Comparison of ENCODE assay signal across 17 cellular contexts in the genomic region with DNA sequence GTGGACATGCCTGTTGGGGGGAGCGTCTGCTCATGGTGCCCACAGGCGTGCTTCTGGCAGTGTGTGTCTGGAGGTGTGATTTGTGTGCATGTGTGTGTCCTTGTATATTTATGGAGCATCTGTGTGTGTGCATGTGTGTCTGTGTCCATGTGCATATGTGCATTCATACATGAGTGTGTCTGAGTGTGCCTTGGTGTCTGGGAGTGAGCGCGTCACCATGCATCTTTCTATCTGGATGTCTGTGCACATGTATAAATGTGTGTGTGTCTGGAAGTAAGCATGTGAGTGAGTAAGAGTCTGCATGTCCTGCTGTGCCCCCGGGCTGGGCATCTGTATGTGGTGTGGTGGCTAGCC. TPM values are rescaled to one million over a fixed set of nuclear protein-coding genes. Genes with fewer than 3 reads are reported as not detected.
DNase-seq lines count a peak whose midpoint lies in the region; ATAC-seq, FAIRE-seq and TF ChIP-seq lines count a peak whose summit lies in the region.
"Had no signal": no experiment of that assay in that cellular context is flagged by ENCODE, and none has a peak within 500 bp of the region (broad histone marks: within the 10 kb centered on the region; RNA-seq: fewer than 3 reads in every experiment).

No MANE protein-coding gene starts in this region.

- 38 to 70% methylated on average over 5 of the region's 5 CpGs for WGBS in esophagus squamous epithelium, 2 donors
- WGBS in neuronal stem cell (ENCODE audit: extremely low coverage in 2 of 2, insufficient read length in 2 of 2, insufficient replicate concordance in 1 of 2), 2 donors = no CpG with 5 or more reads among the region's 5 CpGs

- H3K36me3 Mint-ChIP-seq in activated naive CD4-positive, alpha-beta T cell treated with anti-CD3 and anti-CD28 coated beads for 36 hours (ENCODE audit: low read depth) = no peaks in the 10 kb centered on the region

- no peaks in the 10 kb centered on the region for H3K36me3 ChIP-seq in right atrium auricular region
- H3K36me3 ChIP-seq in esophagus squamous epithelium = no peaks in the 10 kb centered on the region
- no peaks in the 10 kb centered on the region for H3K36me3 ChIP-seq in neuronal stem cell (replicated peaks in 1 of 2; ENCODE audit: control insufficient read depth in 2 of 2, insufficient read depth in 2 of 2, low read length in 2 of 2)
- no peaks in the 10 kb centered on the region for H3K36me3 ChIP-seq in H7 (replicated peaks; ENCODE audit: control insufficient read depth, insufficient read depth, low read length)

- H3K27me3 ChIP-seq in right atrium auricular region = no peaks in the 10 kb centered on the region
- peaks cover 0 to 73% (median 0%) of the 10 kb centered on the region in 4 donors for H3K27me3 ChIP-seq in esophagus squamous epithelium
- H3K27me3 ChIP-seq in neuronal stem cell (ENCODE audit: control insufficient read depth in 3 of 3, insufficient read depth in 3 of 3, low read depth in 1 of 3, low read length in 3 of 3) = peaks cover 0 to 66% (median 21%) of the 10 kb centered on the region in 3 experiments
- H3K27me3 ChIP-seq in H7 (ENCODE audit: control insufficient read depth, insufficient read depth, low read length) = peaks cover 20% of the 10 kb centered on the region

- intact Hi-C loops in left cardiac atrium (cut with DNase I) = no loop called here
- intact Hi-C loops in esophagus squamous epithelium (cut with DNase I) = no loop called here
- intact Hi-C loops in activated naive CD4-positive, alpha-beta T cell treated with anti-CD3 and anti-CD28 coated beads for 36 hours (cut with micrococcal nuclease) = no loop called here

- H3K79me1 ChIP-seq in neuronal stem cell (ENCODE audit: low read depth, low read length) = no peaks in the 10 kb centered on the region

- DNase-seq in right atrium auricular region (ENCODE audit: low spot score) (no peak), left cardiac atrium (no peak), esophagus squamous epithelium (lab: John Stamatoyannopoulos, UW) (no peak), neuronal stem cell (ENCODE audit: low spot score) (no peak), urothelium cell line (ENCODE audit: low spot score) (no peak), AG08395 (ENCODE audit: low spot score) (no peak), H7 (no peak)
- DNase-seq in activated naive CD4-positive, alpha-beta T cell treated with anti-CD3 and anti-CD28 coated beads for 36 hours = no peak
- DNase-seq: activated CD8-positive, alpha-beta T cell treated with anti-CD3 and anti-CD28 coated beads, Interleukin-2, amount 10 ng/mL, durations not matched to agents 7 days and 5 days; effector CD4-positive, alpha-beta T cell; mucosa of descending colon; stimulated activated CD4-positive, alpha-beta T cell treated with anti-CD3 and anti-CD28 coated beads, Interleukin-2, amount 100 ng/mL, for 48 hours had no signal

- H3K27me3 Mint-ChIP-seq in activated naive CD4-positive, alpha-beta T cell treated with anti-CD3 and anti-CD28 coated beads for 36 hours (ENCODE audit: low read depth) = peaks cover 34% of the 10 kb centered on the region

- TF ChIP-seq POLR2A in esophagus squamous epithelium (IDR thresholded peaks at IDR 0.05) = no peak

- peak overlapping the region; percentile 25 for H2BK5ac ChIP-seq in neuronal stem cell (ENCODE audit: low read length)

- H3K4me3 ChIP-seq in right atrium auricular region (peak overlapping the region; percentile 31), esophagus squamous epithelium (peak overlapping the region in 3 of 4 donors; percentile 7 to 54 (median 33)), neuronal stem cell (ENCODE audit: low read length in 2 of 2) (peak overlapping the region in 1 of 2 donors; percentile 51), H7 (ENCODE audit: insufficient read depth, low read depth, low read length) (no peak overlapping the region)
- H3K4me3 ChIP-seq: mucosa of descending colon had no signal

- H3K4ac ChIP-seq in neuronal stem cell (ENCODE audit: low read length) = no peak overlapping the region

- no peak overlapping the region for H4K91ac ChIP-seq in neuronal stem cell (ENCODE audit: low read depth, low read length, poor library complexity)

- H2BK12ac ChIP-seq in neuronal stem cell (ENCODE audit: low read length) = peak overlapping the region; percentile 31

- H2BK120ac ChIP-seq in neuronal stem cell (ENCODE audit: low read depth, low read length) = no peak overlapping the region

- H3K23ac ChIP-seq in neuronal stem cell (ENCODE audit: low read depth, low read length, poor library complexity) = no peak overlapping the region

- H3K27ac ChIP-seq in right atrium auricular region (peak overlapping the region; percentile 62 to 71), esophagus squamous epithelium (no peak overlapping the region), neuronal stem cell (replicated peaks; ENCODE audit: low read length) (no peak overlapping the region)

- H3K4me3 Mint-ChIP-seq in activated naive CD4-positive, alpha-beta T cell treated with anti-CD3 and anti-CD28 coated beads for 36 hours = no peak overlapping the region
- H3K4me3 Mint-ChIP-seq: activated CD8-positive, alpha-beta T cell treated with anti-CD3 and anti-CD28 coated beads, Interleukin-2, amount 10 ng/mL, durations not matched to agents 7 days and 5 days; IgD-negative memory B cell had no signal

- no peak overlapping the region for H2AK5ac ChIP-seq in neuronal stem cell (ENCODE audit: low read depth, low read length)

- no peak overlapping the region for H4K8ac ChIP-seq in neuronal stem cell (ENCODE audit: low read depth, low read length)

- H3K4me1 ChIP-seq in right atrium auricular region (peaks cover 0 to 37% of the 10 kb centered on the region in 2 donors), esophagus squamous epithelium (peaks cover 3 to 31% (median 11%) of the 10 kb centered on the region in 3 donors), neuronal stem cell (ENCODE audit: control insufficient read depth in 2 of 2, insufficient read depth in 1 of 2, low read depth in 1 of 2, low read length in 2 of 2) (peaks cover 0 to 18% of the 10 kb centered on the region in 2 donors)

- H3K4me2 ChIP-seq in neuronal stem cell (ENCODE audit: insufficient read depth, low read length, poor library complexity, severe bottlenecking) = peak overlapping the region; percentile 75

- TF ChIP-seq CTCF in right atrium auricular region (IDR thresholded peaks at IDR 0.05) (no peak), esophagus squamous epithelium (IDR thresholded peaks at IDR 0.05) (no peak)

- H3K14ac ChIP-seq in neuronal stem cell (ENCODE audit: low read length) = no peak overlapping the region

- FAIRE-seq in urothelium cell line (lab: Jason Lieb, UNC) = peak; percentile 86
- FAIRE-seq: D721Med, GM18507 had no signal

- ATAC-seq in left cardiac atrium = no peak
- ATAC-seq: activated CD8-positive, alpha-beta T cell treated with anti-CD3 and anti-CD28 coated beads, Interleukin-2, amount 10 ng/mL, durations not matched to agents 7 days and 5 days; mucosa of descending colon had no signal

- H3K18ac ChIP-seq in neuronal stem cell (ENCODE audit: low read length) = peak overlapping the region; percentile 54

- H3K27ac Mint-ChIP-seq in activated naive CD4-positive, alpha-beta T cell treated with anti-CD3 and anti-CD28 coated beads for 36 hours = no peak overlapping the region
- H3K27ac Mint-ChIP-seq: activated CD8-positive, alpha-beta T cell treated with anti-CD3 and anti-CD28 coated beads, Interleukin-2, amount 10 ng/mL, durations not matched to agents 7 days and 5 days; activated T-helper 2 cell treated with anti-CD3 and anti-CD28 coated beads, Interferon-gamma antibody, Interleukin-2, Interleukin-4, amounts not matched to agents 10 μg/mL and 5 μg/mL and 100 μg/mL, durations not matched to agents 14 hours and 24 hours and 36 hours had no signal

- H2BK15ac ChIP-seq in neuronal stem cell (ENCODE audit: low read length) = peak overlapping the region; percentile 0

- no peaks in the 10 kb centered on the region for H3K9me3 Mint-ChIP-seq in activated naive CD4-positive, alpha-beta T cell treated with anti-CD3 and anti-CD28 coated beads for 36 hours
- H3K9me3 Mint-ChIP-seq: activated T-helper 2 cell treated with anti-CD3 and anti-CD28 coated beads, Interferon-gamma antibody, Interleukin-2, Interleukin-4, amounts not matched to agents 10 μg/mL and 5 μg/mL and 100 μg/mL, durations not matched to agents 14 hours and 24 hours and 36 hours; IgD-negative memory B cell had no signal

- H3K9ac ChIP-seq in neuronal stem cell (ENCODE audit: low read depth, low read length, poor library complexity) = peak overlapping the region; percentile 45

- peaks cover 6% of the 10 kb centered on the region for H3K4me1 Mint-ChIP-seq in activated naive CD4-positive, alpha-beta T cell treated with anti-CD3 and anti-CD28 coated beads for 36 hours (ENCODE audit: low read depth)

- H2AFZ ChIP-seq in neuronal stem cell (ENCODE audit: low read length) = no peak overlapping the region

- H3K9me3 ChIP-seq in right atrium auricular region = no peaks in the 10 kb centered on the region
- no peaks in the 10 kb centered on the region for H3K9me3 ChIP-seq in esophagus squamous epithelium
- no peaks in the 10 kb centered on the region for H3K9me3 ChIP-seq in neuronal stem cell (replicated peaks in 1 of 2; ENCODE audit: control insufficient read depth in 2 of 2, insufficient read depth in 1 of 2, low read depth in 1 of 2, low read length in 2 of 2)
- H3K9me3 ChIP-seq: mucosa of descending colon had no signal

- CTCF ChIA-PET in activated naive CD4-positive, alpha-beta T cell treated with anti-CD3 and anti-CD28 coated beads for 36 hours (lab: Charles Lee) = no interaction called here

RNA-seq across cellular contexts. Expression of gene PRR23E, which starts 58.1 kb away (rescaled TPM):
- not detected for total RNA-seq in right atrium auricular region
- total RNA-seq in left cardiac atrium = not detected
- total RNA-seq in esophagus squamous epithelium = not detected
- polyA plus RNA-seq in neuronal stem cell (2013, experiment 1 of 2) = not detected
- not detected for polyA plus RNA-seq in neuronal stem cell (2013, experiment 2 of 2)
- total RNA-seq in H7 (2014; rRNA removed; shearing (Covaris generic)) = not detected in 2 replicates
- not detected for total RNA-seq in activated naive CD4-positive, alpha-beta T cell treated with anti-CD3 and anti-CD28 coated beads for 36 hours
- total RNA-seq: activated CD8-positive, alpha-beta T cell treated with anti-CD3 and anti-CD28 coated beads, Interleukin-2, amount 10 ng/mL, durations not matched to agents 7 days and 5 days; activated T-helper 2 cell treated with anti-CD3 and anti-CD28 coated beads, Interferon-gamma antibody, Interleukin-2, Interleukin-4, amounts not matched to agents 10 μg/mL and 5 μg/mL and 100 μg/mL, durations not matched to agents 14 hours and 24 hours and 36 hours; mucosa of descending colon; pulmonary artery endothelial cell had no signal
- polyA plus RNA-seq: IgD-negative memory B cell had no signal

Comparison
In these comparisons a context has a peak if more than half of its experiments do, and no peak if none do; other contexts are left out.
1. H3K27ac ChIP-seq: peak in right atrium auricular region (2 of 2); none in esophagus squamous epithelium (0 of 4) and neuronal stem cell (single experiment).